ENCODE assay signal across 14 cellular contexts in the genomic region with DNA sequence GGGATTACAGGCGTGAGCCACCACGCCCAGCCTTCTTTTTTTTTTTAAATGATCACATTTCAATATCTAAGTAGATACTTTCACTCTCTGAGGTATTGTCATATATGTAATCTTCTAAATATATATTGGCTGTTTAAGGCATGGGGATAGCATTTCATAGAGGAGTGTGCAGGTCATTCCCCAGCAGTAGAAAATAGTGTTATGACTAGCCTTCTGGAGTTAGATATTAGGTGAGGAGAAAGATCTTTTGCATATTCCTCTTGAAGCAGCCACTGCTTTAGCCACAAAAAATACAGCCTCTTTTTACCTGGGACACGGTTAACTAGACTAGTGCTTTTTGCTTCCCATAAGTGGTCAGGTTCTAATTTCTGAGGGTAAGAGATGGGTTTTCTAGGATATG. TPM values are rescaled to one million over a fixed set of nuclear protein-coding genes. Genes with fewer than 3 reads are reported as not detected.
DNase-seq lines count a peak whose midpoint lies in the region; ATAC-seq and TF ChIP-seq lines count a peak whose summit lies in the region.
"Had no signal": no experiment of that assay in that cellular context is flagged by ENCODE, and none has a peak within 500 bp of the region (broad histone marks: within the 10 kb centered on the region; RNA-seq: fewer than 3 reads in every experiment).

No MANE protein-coding gene starts in this region.

- H3K9ac ChIP-seq in endodermal cell (ENCODE audit: extremely low read depth, low read length, poor library complexity, severe bottlenecking), result no peak overlapping the region

- H3K4me1 Mint-ChIP-seq in endodermal cell, result peaks cover 33% of the 10 kb centered on the region

- no peaks in the 10 kb centered on the region for H3K27me3 ChIP-seq in endodermal cell (ENCODE audit: control insufficient read depth, insufficient read depth, low read length, poor library complexity, severe bottlenecking)

- peaks cover 3% of the 10 kb centered on the region for H3K36me3 Mint-ChIP-seq in endodermal cell (ENCODE audit: low read depth)
- H3K36me3 Mint-ChIP-seq: stimulated activated effector memory CD8-positive, alpha-beta T cell treated with anti-CD3 and anti-CD28 coated beads, Interleukin-12 subunit alpha, Interleukin-12 subunit beta, amount 100 ng/mL, for 72 hours had no signal

- 92 to 100% methylated on average over 1 to 3 of the region's 3 CpGs for WGBS in endodermal cell (ENCODE audit: insufficient coverage in 1 of 2, insufficient read length in 1 of 2), 2 experiments

- H3K4me1 ChIP-seq in endodermal cell (ENCODE audit: control insufficient read depth, insufficient read depth, low read length), result no peaks in the 10 kb centered on the region

- H3K9me3 ChIP-seq in endodermal cell (ENCODE audit: control insufficient read depth, low read length), result no peaks in the 10 kb centered on the region

- no peak overlapping the region for H3K4me3 ChIP-seq in endodermal cell (ENCODE audit: low read length)
- H3K4me3 ChIP-seq: skin epidermis had no signal

- H3K9me3 Mint-ChIP-seq in endodermal cell, result no peaks in the 10 kb centered on the region
- H3K9me3 Mint-ChIP-seq: CD8-positive, alpha-beta memory T cell; stimulated activated effector memory CD8-positive, alpha-beta T cell treated with anti-CD3 and anti-CD28 coated beads, Interleukin-12 subunit alpha, Interleukin-12 subunit beta, amount 100 ng/mL, for 72 hours had no signal

- no peak overlapping the region for H3K27ac Mint-ChIP-seq in endodermal cell

- H3K27ac ChIP-seq in endodermal cell (ENCODE audit: low read depth, low read length), result no peak overlapping the region

- peak; percentile 67 for ATAC-seq in GM19372 (IDR thresholded peaks at IDR 0.05; ENCODE audit: low read depth, unreplicated experiment)
- peak; percentile 89 for ATAC-seq in HG02852 (IDR thresholded peaks at IDR 0.05; ENCODE audit: unreplicated experiment)
- ATAC-seq in HG03571 (IDR thresholded peaks at IDR 0.05; ENCODE audit: unreplicated experiment), result peak; percentile 81

- no peak overlapping the region for H3K4me3 Mint-ChIP-seq in endodermal cell

- in situ Hi-C loops in GM13977 (cut with MboI; ENCODE audit: low pct_unique_long_range_greater_than_20kb, low sequenced_read_pairs, unreplicated experiment), result no loop called here

- H3K36me3 ChIP-seq in endodermal cell (ENCODE audit: control insufficient read depth, insufficient read depth, low read length), result no peaks in the 10 kb centered on the region

- DNase-seq in GM13977 (ENCODE audit: low spot score) (peak; percentile 35), DMS114 treated with DMSO at 0.1 percent for 48 hours (lab: John Stamatoyannopoulos, UW; ENCODE audit: unreplicated experiment) (no peak), D341Med (ENCODE audit: low spot score) (no peak), T-helper 9 cell (no peak), endodermal cell (no peak)
- DNase-seq: activated effector memory CD4-positive, alpha-beta T cell treated with anti-CD3 and anti-CD28 coated beads, Interleukin-2, amount 50 U/mL, for 16 hours; CD8-positive, alpha-beta memory T cell; effector CD8-positive, alpha-beta T cell; KG1 had no signal

- no peak for TF ChIP-seq CTCF in GM13977 (IDR thresholded peaks at IDR 0.05; ENCODE audit: extremely low read depth, insufficient read depth, missing control alignments)
- no peak for TF ChIP-seq CTCF in endodermal cell (conservative IDR thresholded peaks at IDR 0.05)

- no peaks in the 10 kb centered on the region for H3K27me3 Mint-ChIP-seq in endodermal cell (ENCODE audit: insufficient read depth)

RNA-seq across cellular contexts. Expression of gene ADD3, which starts 28.9 kb away (rescaled TPM):
- total RNA-seq in endodermal cell, result 100 to 1,000 TPM; 183 to 241 TPM
- polyA plus RNA-seq in endodermal cell (2013, experiment 1 of 2), result 105 TPM
- polyA plus RNA-seq in endodermal cell (2013, experiment 2 of 2), result 104 TPM
